In the genomic region with DNA sequence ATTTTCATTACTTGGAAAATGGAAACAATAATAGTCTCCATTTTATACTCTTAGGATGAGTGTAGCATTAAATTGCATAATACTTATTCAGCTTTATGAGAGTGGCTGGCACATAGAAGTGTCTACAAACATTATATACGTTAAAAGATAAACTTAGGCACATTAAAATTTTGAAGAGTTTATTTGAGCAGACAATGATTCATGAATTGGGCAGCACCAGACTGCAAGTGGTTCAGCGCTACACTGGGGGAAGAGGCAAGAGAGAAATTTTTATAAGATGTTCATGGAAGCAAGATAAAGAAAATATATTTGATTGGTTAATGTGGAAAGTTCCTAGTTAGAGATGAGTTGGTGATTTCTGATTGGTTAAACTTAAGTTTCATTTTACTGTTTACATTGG, we compare ENCODE assay signal across 8 cellular contexts.
"Had no signal": no experiment of that assay in that cellular context is flagged by ENCODE, and none has a peak within 500 bp of the region (broad histone marks: within the 10 kb centered on the region; RNA-seq: fewer than 3 reads in every experiment).

No MANE protein-coding gene starts in this region.

- H2AFZ ChIP-seq: GM23248, GM23338 had no signal

- H3K36me3 ChIP-seq: HAP-1 had no signal

- H3K27ac ChIP-seq: GM23248 had no signal

- DNase-seq: GM23248, GOT3, H7, H9, HCEC 1CT, HFFc6 had no signal

- H3K4me1 ChIP-seq: HAP-1 had no signal

- H3K4me3 ChIP-seq: GM23248, GM23338, HAP-1 had no signal

- H3K4me2 ChIP-seq: GM23338 had no signal

- H3K9me3 ChIP-seq: HAP-1 had no signal
